In the genomic region with DNA sequence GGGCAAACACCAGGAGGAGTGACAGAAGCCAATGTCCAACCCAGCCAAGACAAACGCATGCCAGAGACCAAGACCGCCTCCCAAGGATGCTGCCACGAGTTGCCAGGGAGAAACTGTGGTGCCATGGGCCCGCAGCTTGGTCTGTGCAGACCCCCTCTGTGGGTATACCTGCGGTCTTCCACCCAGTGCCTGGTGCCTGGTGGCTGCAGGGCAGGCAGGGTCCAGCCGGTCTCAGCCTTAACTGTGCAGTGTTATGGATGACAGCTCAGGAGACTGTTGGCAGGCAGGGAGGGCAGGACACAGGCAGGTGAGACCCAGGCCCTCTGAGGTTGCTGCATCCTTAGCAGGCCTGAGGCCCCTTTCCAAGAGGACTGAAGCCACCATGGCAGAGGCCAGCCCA, we compare ENCODE assay signal across 15 cellular contexts.
DNase-seq lines count a peak whose midpoint lies in the region; ATAC-seq and TF ChIP-seq lines count a peak whose summit lies in the region.
"Had no signal": no experiment of that assay in that cellular context is flagged by ENCODE, and none has a peak within 500 bp of the region (broad histone marks: within the 10 kb centered on the region; RNA-seq: fewer than 3 reads in every experiment).

No MANE protein-coding gene starts in this region.

- no peaks in the 10 kb centered on the region for H3K9me3 ChIP-seq in RWPE2 (ENCODE audit: severe bottlenecking)
- H3K9me3 ChIP-seq: BLaER1 treated with 17β-estradiol and CSF1 and Interleukin-3, amounts not matched to agents 10 nM and 100 nM had no signal

- no peak for ATAC-seq in RWPE2 (ENCODE audit: low read depth)
- ATAC-seq in stimulated activated effector memory CD8-positive, alpha-beta T cell treated with anti-CD3 and anti-CD28 coated beads, Interleukin-12 subunit alpha, Interleukin-12 subunit beta, amount 100 ng/mL, for 72 hours = no peak

- no peaks in the 10 kb centered on the region for H3K4me1 ChIP-seq in RWPE2 (ENCODE audit: insufficient read depth, poor library complexity, severe bottlenecking)

- DNase-seq in GM13976 (ENCODE audit: low spot score) (peak; percentile 22), RWPE2 (ENCODE audit: low spot score) (peak; percentile 45), islet precursor cell (peak; percentile 48), medulla oblongata (ENCODE audit: extremely low spot score) (no peak), NCI-H748 (lab: John Stamatoyannopoulos, UW; ENCODE audit: unreplicated experiment) (no peak), NAMALWA (ENCODE audit: low spot score) (no peak)
- DNase-seq in stimulated activated effector memory CD8-positive, alpha-beta T cell treated with anti-CD3 and anti-CD28 coated beads, Interleukin-12 subunit alpha, Interleukin-12 subunit beta, amount 100 ng/mL, for 72 hours (ENCODE audit: low spot score in 2 of 2) = no peak
- DNase-seq: Calu3; CD8-positive, alpha-beta T cell; DMS79 treated with DMSO at 0.1 percent for 48 hours; HCEC 1CT; IMR-90; KBM-7 had no signal

- H3K27me3 ChIP-seq in RWPE2 (ENCODE audit: insufficient read depth, poor library complexity, severe bottlenecking) = no peaks in the 10 kb centered on the region

- H3K36me3 ChIP-seq in RWPE2 (ENCODE audit: low read depth) = no peaks in the 10 kb centered on the region
- H3K36me3 ChIP-seq: BLaER1 treated with 17β-estradiol and CSF1 and Interleukin-3, amounts not matched to agents 10 nM and 100 nM had no signal

- H3K4me3 ChIP-seq in RWPE2 (ENCODE audit: severe bottlenecking) = no peak overlapping the region
- H3K4me3 ChIP-seq: BLaER1 treated with 17β-estradiol and CSF1 and Interleukin-3, amounts not matched to agents 10 nM and 100 nM had no signal

- no peak overlapping the region for H3K4me3 Mint-ChIP-seq in stimulated activated effector memory CD8-positive, alpha-beta T cell treated with anti-CD3 and anti-CD28 coated beads, Interleukin-12 subunit alpha, Interleukin-12 subunit beta, amount 100 ng/mL, for 72 hours
- H3K4me3 Mint-ChIP-seq: B cell; CD8-positive, alpha-beta T cell had no signal

- no peak overlapping the region for H3K27ac ChIP-seq in RWPE2 (ENCODE audit: poor library complexity, severe bottlenecking)
- H3K27ac ChIP-seq: BLaER1 treated with 17β-estradiol and CSF1 and Interleukin-3, amounts not matched to agents 10 nM and 100 nM had no signal

- H3K36me3 Mint-ChIP-seq in stimulated activated effector memory CD8-positive, alpha-beta T cell treated with anti-CD3 and anti-CD28 coated beads, Interleukin-12 subunit alpha, Interleukin-12 subunit beta, amount 100 ng/mL, for 72 hours = no peaks in the 10 kb centered on the region
- H3K36me3 Mint-ChIP-seq: CD8-positive, alpha-beta T cell had no signal

- TF ChIP-seq CTCF in GM13976 (IDR thresholded peaks at IDR 0.05; ENCODE audit: borderline replicate concordance, control extremely low read depth, extremely low read depth, insufficient read depth, missing control alignments) (no peak), RWPE2 (IDR thresholded peaks at IDR 0.05; ENCODE audit: poor library complexity, severe bottlenecking) (no peak)

- in situ Hi-C loops in GM13976 (cut with MboI; ENCODE audit: low sequenced_read_pairs, unreplicated experiment) = loop anchor here (10.0 to 25.0 kb wide), 2 partner anchors 99 to 182 kb away; no protein-coding TSS in a partner anchor

- H3K27ac Mint-ChIP-seq in stimulated activated effector memory CD8-positive, alpha-beta T cell treated with anti-CD3 and anti-CD28 coated beads, Interleukin-12 subunit alpha, Interleukin-12 subunit beta, amount 100 ng/mL, for 72 hours = peak overlapping the region; percentile 37
- H3K27ac Mint-ChIP-seq: B cell; CD8-positive, alpha-beta T cell had no signal

- H3K4me1 Mint-ChIP-seq in stimulated activated effector memory CD8-positive, alpha-beta T cell treated with anti-CD3 and anti-CD28 coated beads, Interleukin-12 subunit alpha, Interleukin-12 subunit beta, amount 100 ng/mL, for 72 hours = peaks cover 23% of the 10 kb centered on the region

- no peaks in the 10 kb centered on the region for H3K9me3 Mint-ChIP-seq in stimulated activated effector memory CD8-positive, alpha-beta T cell treated with anti-CD3 and anti-CD28 coated beads, Interleukin-12 subunit alpha, Interleukin-12 subunit beta, amount 100 ng/mL, for 72 hours
- H3K9me3 Mint-ChIP-seq: CD8-positive, alpha-beta T cell had no signal

Comparison
In these comparisons a context has a peak if more than half of its experiments do, and no peak if none do; other contexts are left out.
1. DNase-seq: peak in GM13976 (single experiment), RWPE2 (single experiment) and islet precursor cell (single experiment); none in stimulated activated effector memory CD8-positive, alpha-beta T cell treated with anti-CD3 and anti-CD28 coated beads, Interleukin-12 subunit alpha, Interleukin-12 subunit beta, amount 100 ng/mL, for 72 hours (0 of 2), medulla oblongata (single experiment), NCI-H748 (single experiment) and NAMALWA (single experiment).